Comparison of ENCODE assay signal across 11 cellular contexts in genomic region chr19:51124729-51125128, GRCh38. TPM values are rescaled to one million over a fixed set of nuclear protein-coding genes. Genes with fewer than 3 reads are reported as not detected.
DNase-seq lines count a peak whose midpoint lies in the region; ATAC-seq and TF ChIP-seq lines count a peak whose summit lies in the region.
"Had no signal": no experiment of that assay in that cellular context is flagged by ENCODE, and none has a peak within 500 bp of the region (broad histone marks: within the 10 kb centered on the region; RNA-seq: fewer than 3 reads in every experiment).

SIGLEC9 (plus strand) TSS chr19:51124906; CDS start chr19:51124975, 69 bp downstream.

- H3K4me1 Mint-ChIP-seq in activated CD4-positive, alpha-beta T cell treated with anti-CD3 and anti-CD28 coated beads, Interleukin-2, amount 10 ng/mL, durations not matched to agents 24 days and 14 days, result peaks cover 49% of the 10 kb centered on the region
- H3K4me1 Mint-ChIP-seq in activated naive CD8-positive, alpha-beta T cell treated with anti-CD3 and anti-CD28 coated beads, Interleukin-2, amount 10 ng/mL, durations not matched to agents 7 days and 5 days, result peaks cover 64% of the 10 kb centered on the region

- H3K4me3 ChIP-seq in right lobe of liver (peak within 1 kb of the TSS; percentile 16 to 33 (median 16)), subcutaneous abdominal adipose tissue (ENCODE audit: low read depth in 1 of 5, low read length in 5 of 5) (peak within 1 kb of the TSS in 4 of 5 donors; percentile 4 to 19 (median 14))
- H3K4me3 ChIP-seq: thyroid gland had no signal

- H3K4me1 ChIP-seq in right lobe of liver (no peaks in the 10 kb centered on the region), subcutaneous abdominal adipose tissue (ENCODE audit: control insufficient read depth in 5 of 5, insufficient read depth in 5 of 5, low read length in 5 of 5) (peaks cover 0 to 76% (median 30%) of the 10 kb centered on the region in 5 donors)

- TF ChIP-seq POLR2A in right lobe of liver (IDR thresholded peaks at IDR 0.05), result peak; percentile 47

- TF ChIP-seq CTCF in right lobe of liver (IDR thresholded peaks at IDR 0.05), result no peak

- no peaks in the 10 kb centered on the region for H3K9me3 Mint-ChIP-seq in activated CD4-positive, alpha-beta T cell treated with anti-CD3 and anti-CD28 coated beads, Interleukin-2, amount 10 ng/mL, durations not matched to agents 24 days and 14 days
- no peaks in the 10 kb centered on the region for H3K9me3 Mint-ChIP-seq in activated naive CD8-positive, alpha-beta T cell treated with anti-CD3 and anti-CD28 coated beads, Interleukin-2, amount 10 ng/mL, durations not matched to agents 7 days and 5 days

- intact Hi-C loops in activated CD4-positive, alpha-beta T cell treated with anti-CD3 and anti-CD28 coated beads, Interleukin-2, amount 10 ng/mL, durations not matched to agents 24 days and 14 days (cut with micrococcal nuclease), result no loop called here
- intact Hi-C loops in right lobe of liver (cut with DNase I), result no loop called here

- 31% methylated on average over 10 of the region's 14 CpGs for WGBS in right lobe of liver (ENCODE audit: insufficient coverage, low coverage, low lambda C conversion rate, missing lambda C conversion rate)

- H3K27me3 Mint-ChIP-seq in activated CD4-positive, alpha-beta T cell treated with anti-CD3 and anti-CD28 coated beads, Interleukin-2, amount 10 ng/mL, durations not matched to agents 24 days and 14 days, result no peaks in the 10 kb centered on the region
- H3K27me3 Mint-ChIP-seq in activated naive CD8-positive, alpha-beta T cell treated with anti-CD3 and anti-CD28 coated beads, Interleukin-2, amount 10 ng/mL, durations not matched to agents 7 days and 5 days, result no peaks in the 10 kb centered on the region

- H3K27me3 ChIP-seq in right lobe of liver, result no peaks in the 10 kb centered on the region
- H3K27me3 ChIP-seq in subcutaneous abdominal adipose tissue (ENCODE audit: control insufficient read depth in 5 of 5, insufficient read depth in 4 of 5, low read length in 5 of 5), result peaks cover 0 to 12% (median 4%) of the 10 kb centered on the region in 5 donors
- H3K27me3 ChIP-seq: thyroid gland had no signal

- H3K9me3 ChIP-seq in right lobe of liver, result no peaks in the 10 kb centered on the region
- no peaks in the 10 kb centered on the region for H3K9me3 ChIP-seq in subcutaneous abdominal adipose tissue (ENCODE audit: control insufficient read depth in 5 of 5, low read length in 5 of 5)
- H3K9me3 ChIP-seq: thyroid gland had no signal

- no peak for ATAC-seq in activated naive CD8-positive, alpha-beta T cell treated with anti-CD3 and anti-CD28 coated beads, Interleukin-2, amount 10 ng/mL, durations not matched to agents 7 days and 5 days (ENCODE audit: low read depth)
- ATAC-seq in right lobe of liver (peak; percentile 48 to 57 (median 53)), GM18517 (IDR thresholded peaks at IDR 0.05; ENCODE audit: unreplicated experiment) (no peak)

- H3K27ac Mint-ChIP-seq in activated CD4-positive, alpha-beta T cell treated with anti-CD3 and anti-CD28 coated beads, Interleukin-2, amount 10 ng/mL, durations not matched to agents 24 days and 14 days, result peak within 1 kb of the TSS; percentile 45
- H3K27ac Mint-ChIP-seq in activated naive CD8-positive, alpha-beta T cell treated with anti-CD3 and anti-CD28 coated beads, Interleukin-2, amount 10 ng/mL, durations not matched to agents 7 days and 5 days, result peak within 1 kb of the TSS; percentile 96

- peak within 1 kb of the TSS in 1 of 5 donors; percentile 43 for H3K9ac ChIP-seq in subcutaneous abdominal adipose tissue (ENCODE audit: low read length in 5 of 5)

- H3K36me3 Mint-ChIP-seq in activated CD4-positive, alpha-beta T cell treated with anti-CD3 and anti-CD28 coated beads, Interleukin-2, amount 10 ng/mL, durations not matched to agents 24 days and 14 days (ENCODE audit: low read depth), result no peaks in the 10 kb centered on the region
- H3K36me3 Mint-ChIP-seq in activated naive CD8-positive, alpha-beta T cell treated with anti-CD3 and anti-CD28 coated beads, Interleukin-2, amount 10 ng/mL, durations not matched to agents 7 days and 5 days, result peaks cover under 1% of the 10 kb centered on the region

- POLR2A ChIA-PET in activated naive CD8-positive, alpha-beta T cell treated with anti-CD3 and anti-CD28 coated beads, Interleukin-2, amount 10 ng/mL, durations not matched to agents 7 days and 5 days (lab: Charles Lee), result no interaction called here

- H3K36me3 ChIP-seq in right lobe of liver (no peaks in the 10 kb centered on the region), subcutaneous abdominal adipose tissue (ENCODE audit: control insufficient read depth in 5 of 5, insufficient read depth in 5 of 5, low read length in 5 of 5) (no peaks in the 10 kb centered on the region)
- H3K36me3 ChIP-seq: thyroid gland had no signal

- peak within 1 kb of the TSS; percentile 62 for H3K4me3 Mint-ChIP-seq in activated CD4-positive, alpha-beta T cell treated with anti-CD3 and anti-CD28 coated beads, Interleukin-2, amount 10 ng/mL, durations not matched to agents 24 days and 14 days
- H3K4me3 Mint-ChIP-seq in activated naive CD8-positive, alpha-beta T cell treated with anti-CD3 and anti-CD28 coated beads, Interleukin-2, amount 10 ng/mL, durations not matched to agents 7 days and 5 days, result peak within 1 kb of the TSS; percentile 72

- DNase-seq in activated CD4-positive, alpha-beta T cell treated with anti-CD3 and anti-CD28 coated beads, Interleukin-2, amount 10 ng/mL, durations not matched to agents 24 days and 14 days, result no peak
- no peak for DNase-seq in activated CD4-positive, alpha-beta T cell treated with anti-CD3 and anti-CD28 coated beads, Interleukin-2, amount 50 U/mL, for 1 hour
- peak; percentile 28 for DNase-seq in activated naive CD8-positive, alpha-beta T cell treated with anti-CD3 and anti-CD28 coated beads, Interleukin-2, amount 10 ng/mL, durations not matched to agents 7 days and 5 days
- DNase-seq in right lobe of liver, result peak; percentile 57 to 78 (median 69)
- no peak for DNase-seq in SIG-M5 (lab: John Stamatoyannopoulos, UW)
- DNase-seq in H4 (ENCODE audit: low spot score), result no peak
- DNase-seq: NCI-H526 treated with DMSO at 0.1 percent for 48 hours had no signal

- H3K27ac ChIP-seq in right lobe of liver (peak within 1 kb of the TSS; percentile 40 to 81 (median 60)), subcutaneous abdominal adipose tissue (ENCODE audit: low read depth, low read length) (no peak within 1 kb of the TSS)
- H3K27ac ChIP-seq: epithelial cell of prostate, thyroid gland had no signal

RNA-seq across cellular contexts. Expression of gene SIGLEC9, which starts in this region (rescaled TPM):
- 0.33 and 0.52 TPM in 2 replicates for total RNA-seq in activated CD4-positive, alpha-beta T cell treated with anti-CD3 and anti-CD28 coated beads, Interleukin-2, amount 10 ng/mL, durations not matched to agents 24 days and 14 days
- 1 to 10 TPM; 1.3 to 2.0 TPM for total RNA-seq in activated naive CD8-positive, alpha-beta T cell treated with anti-CD3 and anti-CD28 coated beads, Interleukin-2, amount 10 ng/mL, durations not matched to agents 7 days and 5 days
- total RNA-seq in right lobe of liver, result 1 to 10 TPM; 3.8 to 7.9 (median 4.1) TPM
- total RNA-seq in H4 (2014; rRNA removed; shearing (Covaris generic)), result not detected in 2 replicates

Comparison
In these comparisons a context has a peak if more than half of its experiments do, and no peak if none do; other contexts are left out.
1. DNase-seq: peak in activated naive CD8-positive, alpha-beta T cell treated with anti-CD3 and anti-CD28 coated beads, Interleukin-2, amount 10 ng/mL, durations not matched to agents 7 days and 5 days (single experiment) and right lobe of liver (3 of 3); none in activated CD4-positive, alpha-beta T cell treated with anti-CD3 and anti-CD28 coated beads, Interleukin-2, amount 10 ng/mL, durations not matched to agents 24 days and 14 days (single experiment), activated CD4-positive, alpha-beta T cell treated with anti-CD3 and anti-CD28 coated beads, Interleukin-2, amount 50 U/mL, for 1 hour (single experiment), SIG-M5 (single experiment) and H4 (single experiment).
2. ATAC-seq: peak in right lobe of liver (4 of 4); none in activated naive CD8-positive, alpha-beta T cell treated with anti-CD3 and anti-CD28 coated beads, Interleukin-2, amount 10 ng/mL, durations not matched to agents 7 days and 5 days (single experiment) and GM18517 (single experiment).